16 cellular contexts compared by ENCODE assay signal in the genomic region with DNA sequence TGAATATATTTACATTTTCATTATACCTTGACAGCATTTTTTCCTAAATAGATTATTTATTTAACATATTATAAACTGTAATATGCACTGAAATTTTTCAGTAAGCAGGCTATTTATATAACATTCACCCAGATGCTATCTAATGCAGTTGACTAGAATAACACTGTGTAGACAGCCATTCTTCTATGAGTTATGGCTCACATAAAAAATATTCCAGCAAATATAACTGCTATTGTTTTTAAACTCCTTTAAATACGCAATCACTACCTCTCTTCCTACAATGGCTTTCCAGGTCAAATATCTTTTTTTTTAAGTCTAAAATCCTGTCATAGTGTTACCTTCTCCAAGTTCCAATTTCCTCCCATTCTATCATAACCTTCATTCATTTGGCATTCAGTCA.
"Had no signal": no experiment of that assay in that cellular context is flagged by ENCODE, and none has a peak within 500 bp of the region (broad histone marks: within the 10 kb centered on the region; RNA-seq: fewer than 3 reads in every experiment).

No MANE protein-coding gene starts in this region.

- H3K27ac ChIP-seq: heart left ventricle, neural progenitor cell, ovary had no signal

- H3K4me3 Mint-ChIP-seq: dendritic cell treated with granulocyte-macrophage colony-stimulating factor and Interleukin-4, amounts not matched to agents 40 ng/mL and 50 ng/mL, for 4 days; natural killer cell treated with Interleukin-12 subunit alpha and Interleukin-12 subunit beta and Interleukin-15 and Interleukin-18, amount 100 ng/mL, for 72 hours; neural progenitor cell had no signal

- H3K9ac ChIP-seq: neural progenitor cell had no signal

- H3K9me3 ChIP-seq: heart left ventricle, ovary had no signal

- H3K36me3 Mint-ChIP-seq: natural killer cell treated with Interleukin-12 subunit alpha and Interleukin-12 subunit beta and Interleukin-15 and Interleukin-18, amount 100 ng/mL, for 72 hours; neural progenitor cell had no signal

- FAIRE-seq: colon, frontal cortex, small intestine, urothelium cell line had no signal

- DNase-seq: heart left ventricle; hippocampal formation; left colon; nucleus accumbens; ovary; right cardiac atrium; small intestine; stimulated activated CD4-positive, alpha-beta T cell treated with anti-CD3 and anti-CD28 coated beads, Interleukin-12 subunit alpha, Interleukin-12 subunit beta, amount 100 ng/mL, for 4 hours; stimulated activated naive CD4-positive, alpha-beta T cell treated with Interleukin-2 at 50 U/mL for 16 hours; trophoblast cell had no signal

- H3K27ac Mint-ChIP-seq: dendritic cell treated with granulocyte-macrophage colony-stimulating factor and Interleukin-4, amounts not matched to agents 40 ng/mL and 50 ng/mL, for 4 days; neural progenitor cell had no signal

- H3K27me3 Mint-ChIP-seq: dendritic cell treated with granulocyte-macrophage colony-stimulating factor and Interleukin-4, amounts not matched to agents 40 ng/mL and 50 ng/mL, for 4 days; natural killer cell treated with Interleukin-12 subunit alpha and Interleukin-12 subunit beta and Interleukin-15 and Interleukin-18, amount 100 ng/mL, for 72 hours had no signal

- H3K36me3 ChIP-seq: heart left ventricle, neural progenitor cell, ovary had no signal

- ATAC-seq: heart left ventricle; left colon; natural killer cell treated with Interleukin-12 subunit alpha and Interleukin-12 subunit beta and Interleukin-15 and Interleukin-18, amount 100 ng/mL, for 72 hours; right cardiac atrium had no signal

- H3K4me1 Mint-ChIP-seq: neural progenitor cell had no signal

- H2AFZ ChIP-seq: neural progenitor cell had no signal

- H3K4me2 ChIP-seq: neural progenitor cell had no signal

- H3K9me3 Mint-ChIP-seq: dendritic cell treated with granulocyte-macrophage colony-stimulating factor and Interleukin-4, amounts not matched to agents 40 ng/mL and 50 ng/mL, for 4 days; natural killer cell treated with Interleukin-12 subunit alpha and Interleukin-12 subunit beta and Interleukin-15 and Interleukin-18, amount 100 ng/mL, for 72 hours; neural progenitor cell had no signal

- H3K27me3 ChIP-seq: heart left ventricle, neural progenitor cell, ovary had no signal

- H3K4me3 ChIP-seq: heart left ventricle, neural progenitor cell, ovary had no signal

- H3K4me1 ChIP-seq: neural progenitor cell had no signal
